ENCODE assay signal across 13 cellular contexts in the genomic region with DNA sequence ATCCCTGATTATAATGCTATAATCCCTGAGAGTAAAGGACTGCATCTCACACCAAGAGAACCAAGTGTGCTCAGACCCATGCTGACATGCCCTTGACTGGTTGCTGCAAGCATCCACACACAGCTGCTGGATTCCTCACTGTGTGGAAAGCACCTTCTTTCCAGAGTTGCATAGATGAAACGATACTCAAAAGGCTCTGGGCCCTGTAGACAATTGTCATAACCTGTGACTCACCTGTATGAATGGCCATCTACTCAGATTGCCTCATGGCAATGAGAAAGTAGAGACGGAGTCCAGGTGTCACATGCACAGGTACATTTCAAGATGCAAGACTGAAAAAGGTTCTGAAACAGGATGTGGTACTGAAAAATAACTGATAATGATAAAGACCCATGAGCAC.
"Had no signal": no experiment of that assay in that cellular context is flagged by ENCODE, and none has a peak within 500 bp of the region (broad histone marks: within the 10 kb centered on the region; RNA-seq: fewer than 3 reads in every experiment).

No MANE protein-coding gene starts in this region.

- ATAC-seq: activated T-cell treated with anti-CD3 and anti-CD28 coated beads, Interleukin-2, amount 50 U/mL, for 4 hours; lower lobe of right lung had no signal

- H3K4me1 ChIP-seq: ascending aorta, colonic mucosa, lower lobe of right lung, tibial artery, vagina had no signal

- H3K36me3 ChIP-seq: ascending aorta, colonic mucosa, lower lobe of right lung, tibial artery, vagina had no signal

- H3K4me1 Mint-ChIP-seq: naive B cell; stimulated activated memory B cell treated with anti-CD40 and anti-IgM and Interleukin-4, amounts not matched to agents 10 μg/mL and 1 μg/mL and 100 μg/mL, for 72 hours had no signal

- H3K27ac ChIP-seq: ascending aorta, colonic mucosa, lower lobe of right lung, tibial artery, vagina had no signal

- H3K27me3 ChIP-seq: ascending aorta, colonic mucosa, tibial artery, vagina had no signal

- DNase-seq: activated CD4-positive, alpha-beta memory T cell treated with anti-CD3 and anti-CD28 coated beads for 36 hours; activated CD4-positive, CD25-positive, alpha-beta regulatory T cell treated with anti-CD3 and anti-CD28 coated beads, Interleukin-2, amount 50 U/mL, for 72 hours; activated gamma-delta T cell; activated T-cell treated with anti-CD3 and anti-CD28 coated beads, Interleukin-2, amount 50 U/mL, for 4 hours; colonic mucosa; lower lobe of right lung; midbrain; naive B cell; tibial artery had no signal

- H3K4me3 Mint-ChIP-seq: activated CD4-positive, alpha-beta memory T cell treated with anti-CD3 and anti-CD28 coated beads for 36 hours; activated T-cell treated with anti-CD3 and anti-CD28 coated beads, Interleukin-2, amount 50 U/mL, for 4 hours; stimulated activated memory B cell treated with anti-CD40 and anti-IgM and Interleukin-4, amounts not matched to agents 10 μg/mL and 1 μg/mL and 100 μg/mL, for 72 hours had no signal

- H3K36me3 Mint-ChIP-seq: activated CD4-positive, alpha-beta memory T cell treated with anti-CD3 and anti-CD28 coated beads for 36 hours; naive B cell; stimulated activated memory B cell treated with anti-CD40 and anti-IgM and Interleukin-4, amounts not matched to agents 10 μg/mL and 1 μg/mL and 100 μg/mL, for 72 hours had no signal

- H3K27ac Mint-ChIP-seq: activated CD4-positive, alpha-beta memory T cell treated with anti-CD3 and anti-CD28 coated beads for 36 hours; naive B cell; stimulated activated memory B cell treated with anti-CD40 and anti-IgM and Interleukin-4, amounts not matched to agents 10 μg/mL and 1 μg/mL and 100 μg/mL, for 72 hours had no signal

- H3K9me3 ChIP-seq: ascending aorta, colonic mucosa, lower lobe of right lung, tibial artery, vagina had no signal

- H3K27me3 Mint-ChIP-seq: activated CD4-positive, alpha-beta memory T cell treated with anti-CD3 and anti-CD28 coated beads for 36 hours had no signal

- H3K4me3 ChIP-seq: ascending aorta, colonic mucosa, lower lobe of right lung, skin epidermis, tibial artery, vagina had no signal

- H3K9me3 Mint-ChIP-seq: activated CD4-positive, alpha-beta memory T cell treated with anti-CD3 and anti-CD28 coated beads for 36 hours; activated T-cell treated with anti-CD3 and anti-CD28 coated beads, Interleukin-2, amount 50 U/mL, for 4 hours; naive B cell had no signal
